8 cellular contexts compared by ENCODE assay signal in the genomic region with DNA sequence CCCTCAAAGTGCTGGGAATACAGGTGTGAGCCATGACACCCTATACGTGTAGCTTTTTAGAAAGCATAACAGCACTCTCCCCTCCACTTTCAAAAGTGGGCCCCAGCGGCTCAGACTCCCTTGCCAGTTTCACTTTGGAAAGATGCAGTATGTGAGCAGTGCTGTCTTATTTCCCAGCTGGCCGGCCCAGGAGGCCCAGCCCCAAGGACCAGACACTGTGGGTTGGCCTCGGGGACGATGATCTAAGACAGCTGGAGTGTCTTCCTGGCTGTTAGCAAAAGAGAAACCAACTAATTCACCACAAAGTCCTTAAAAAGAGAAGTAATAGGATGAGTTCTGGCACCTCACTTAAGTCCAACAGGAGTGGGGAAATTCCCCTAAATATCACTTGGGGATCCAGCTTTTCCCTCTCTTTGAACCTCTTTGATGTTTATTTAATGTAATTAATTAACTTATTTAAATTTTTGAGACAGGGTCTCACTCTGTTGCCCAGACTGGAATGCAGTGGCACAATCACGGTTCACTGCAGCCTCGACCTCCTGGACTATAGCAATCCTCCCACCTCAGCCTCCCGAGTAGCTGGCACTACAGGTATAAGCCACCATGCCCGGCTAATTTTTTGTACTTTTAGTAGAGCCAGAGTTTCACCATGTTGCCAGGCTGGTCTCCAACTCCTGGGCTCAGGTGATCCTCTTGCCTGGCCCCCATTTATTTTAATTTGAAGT. TPM values are rescaled to one million over a fixed set of nuclear protein-coding genes. Genes with fewer than 3 reads are reported as not detected.
A peak's percentile ranks its signal among the peaks of the same experiment; 100 is the strongest.
DNase-seq lines count a peak whose midpoint lies in the region; ATAC-seq and TF ChIP-seq lines count a peak whose summit lies in the region.

No MANE protein-coding gene starts in this region.

- DNase-seq in RPMI8226, result peak; percentile 98
- DNase-seq in fibroblast of pulmonary artery (ENCODE audit: low read depth), result peak; percentile 89
- no peak for DNase-seq in prostate gland (ENCODE audit: low spot score)
- DNase-seq in midbrain (lab: John Stamatoyannopoulos, UW), result no peak
- DNase-seq in activated CD8-positive, alpha-beta memory T cell treated with anti-CD3 and anti-CD28 coated beads, Interleukin-2, amount 50 U/mL, for 48 hours, result no peak

- TF ChIP-seq CTCF in fibroblast of pulmonary artery (IDR thresholded peaks at IDR 0.05; ENCODE audit: low read length, missing control alignments), result no peak
- TF ChIP-seq CTCF in prostate gland (IDR thresholded peaks at IDR 0.05), result no peak

- ATAC-seq in GM18517 (IDR thresholded peaks at IDR 0.05; ENCODE audit: unreplicated experiment) (peak; percentile 76), HG02798 (IDR thresholded peaks at IDR 0.05; ENCODE audit: poor library complexity, unreplicated experiment) (peak; percentile 81), GM19328 (IDR thresholded peaks at IDR 0.05; ENCODE audit: unreplicated experiment) (no peak)

- intact Hi-C loops in prostate gland (cut with DNase I), result no loop called here

- peak overlapping the region; percentile 12 for H3K4me3 ChIP-seq in fibroblast of pulmonary artery (replicated peaks; ENCODE audit: low read depth, low read length)
- no peak overlapping the region for H3K4me3 ChIP-seq in prostate gland

- H3K4me1 ChIP-seq in prostate gland (replicated peaks), result no peaks in the 10 kb centered on the region

- H3K36me3 ChIP-seq in prostate gland, result no peaks in the 10 kb centered on the region

- 41% methylated on average over 9 of the region's 9 CpGs for WGBS in prostate gland

- H3K27me3 ChIP-seq in prostate gland (replicated peaks; ENCODE audit: insufficient read depth), result no peaks in the 10 kb centered on the region

- TF ChIP-seq POLR2A in prostate gland (IDR thresholded peaks at IDR 0.05), result no peak

- peak overlapping the region; percentile 1 to 16 for H3K27ac ChIP-seq in prostate gland

- no peaks in the 10 kb centered on the region for H3K9me3 ChIP-seq in prostate gland

RNA-seq across cellular contexts. Expression of a gene that starts 17.6 kb away (rescaled TPM):
- 100 to 1,000 TPM in 1 of 2 donors, 10 to 100 TPM in 1; 77.2 to 124 TPM for total RNA-seq in prostate gland

Comparison
In these comparisons a context has a peak if more than half of its experiments do, and no peak if none do; other contexts are left out.
1. DNase-seq: peak in RPMI8226 (single experiment) and fibroblast of pulmonary artery (single experiment); none in prostate gland (single experiment), midbrain (single experiment) and activated CD8-positive, alpha-beta memory T cell treated with anti-CD3 and anti-CD28 coated beads, Interleukin-2, amount 50 U/mL, for 48 hours (single experiment).